ENCODE assay signal across 8 cellular contexts in the genomic region with DNA sequence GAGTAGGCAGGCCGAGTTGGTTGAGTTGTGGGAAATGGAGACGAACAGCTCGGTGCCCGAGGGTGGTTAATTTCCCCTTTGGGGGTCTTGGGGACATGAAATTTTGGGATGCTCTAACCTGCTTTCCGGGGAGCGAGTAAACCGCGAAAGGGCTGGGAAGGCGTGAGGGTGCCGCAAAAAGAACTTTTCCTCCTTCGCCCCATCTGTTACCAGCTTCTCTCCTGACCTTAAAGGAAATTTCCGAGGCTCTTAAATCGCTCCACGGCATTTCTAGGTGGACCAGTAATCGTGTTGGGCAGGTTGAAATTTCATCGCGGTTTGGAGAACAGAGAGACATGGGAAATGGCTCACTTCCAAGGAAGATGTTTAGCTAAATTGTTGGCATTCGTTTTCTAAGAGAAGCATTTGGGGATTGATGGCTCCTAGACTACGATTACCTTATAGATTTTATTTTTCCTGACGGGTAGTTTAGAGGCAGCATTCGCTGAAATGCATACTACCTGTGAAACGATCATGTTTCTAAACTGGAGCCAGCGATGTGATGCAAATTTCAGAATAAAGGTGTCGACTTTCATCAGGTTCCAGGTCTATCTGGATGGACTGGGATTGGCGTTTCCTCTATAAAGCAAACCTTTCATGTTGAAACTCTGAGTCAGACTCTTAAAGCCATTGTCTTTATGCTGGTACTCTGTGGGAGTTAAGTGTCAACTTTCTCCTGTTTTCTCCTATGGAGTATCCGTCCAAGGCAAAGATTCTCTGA. TPM values are rescaled to one million over a fixed set of nuclear protein-coding genes. Genes with fewer than 3 reads are reported as not detected.
DNase-seq lines count a peak whose midpoint lies in the region; ATAC-seq and TF ChIP-seq lines count a peak whose summit lies in the region.

No MANE protein-coding gene starts in this region.

- H3K18ac ChIP-seq in H9 (ENCODE audit: insufficient read length, low read depth, low read length) = peak overlapping the region; percentile 58

- H2BK120ac ChIP-seq in H9 (ENCODE audit: low read depth, low read length, poor library complexity, severe bottlenecking) = no peak overlapping the region

- no CpG with 5 or more reads among the region's 26 CpGs for WGBS in H9 (ENCODE audit: extremely low coverage, insufficient read length, low lambda C conversion rate)
- WGBS in stomach, 5 donors = 1% methylated on average over 26 of the region's 26 CpGs

- no peak overlapping the region for H2AFZ ChIP-seq in H9 (ENCODE audit: low read length)

- H3K14ac ChIP-seq in H9 (ENCODE audit: insufficient read depth, low read length) = peak overlapping the region; percentile 97; the same call in 1 of the 2 replicates

- peaks cover 10% of the 10 kb centered on the region; the same call in 1 of the 2 replicates for H3K79me2 ChIP-seq in H9 (ENCODE audit: insufficient read depth, low read length)

- no peak for DNase-seq in BE2C
- DNase-seq in H9 = peak; percentile 39
- peak; percentile 19 for DNase-seq in NCI-H774 (lab: John Stamatoyannopoulos, UW)
- DNase-seq in breast epithelium (ENCODE audit: low spot score in 2 of 2) = peak in 1 of 2 donors; percentile 55
- peak; percentile 42 for DNase-seq in kidney glomerular epithelial cell (lab: John Stamatoyannopoulos, UW)
- no peak for DNase-seq in stomach

- peaks cover 43 to 47% of the 10 kb centered on the region in 2 experiments for H3K4me1 Mint-ChIP-seq in H9

- H3K9me3 Mint-ChIP-seq in H9 = no peaks in the 10 kb centered on the region; a peak in 1 of 5 replicates

- peak overlapping the region; percentile 92 to 93 for H3K4me3 Mint-ChIP-seq in H9

- TF ChIP-seq POLR2A in breast epithelium (IDR thresholded peaks at IDR 0.05) = peak; percentile 1
- no peak for TF ChIP-seq POLR2A in stomach (IDR thresholded peaks at IDR 0.05)

- no peaks in the 10 kb centered on the region for H3K79me1 ChIP-seq in H9 (ENCODE audit: insufficient read depth, low read depth, low read length, poor library complexity, severe bottlenecking)

- H2BK15ac ChIP-seq in H9 (ENCODE audit: low read depth, low read length) = no peak overlapping the region

- H4K20me1 ChIP-seq in H9 (ENCODE audit: control insufficient read depth, insufficient read depth, insufficient read length) = no peaks in the 10 kb centered on the region

- H3K27me3 Mint-ChIP-seq in H9 (ENCODE audit: low read depth) = no peaks in the 10 kb centered on the region

- no peak for ATAC-seq in GM19324 (IDR thresholded peaks at IDR 0.05; ENCODE audit: low FRiP score, unreplicated experiment)
- no peak for ATAC-seq in GM18858 (IDR thresholded peaks at IDR 0.05; ENCODE audit: unreplicated experiment)

- no peak overlapping the region for H3K4ac ChIP-seq in H9 (ENCODE audit: low read depth, low read length)

- H3K56ac ChIP-seq in H9 (ENCODE audit: insufficient read length, low read depth, low read length) = no peak overlapping the region

- H2AK5ac ChIP-seq in H9 (ENCODE audit: insufficient read length, low read length) = no peak overlapping the region

- no peak; the same call in 1 of the 2 replicates for TF ChIP-seq CTCF in BE2C (IDR thresholded peaks at IDR 0.05; ENCODE audit: low read depth, low read length)
- TF ChIP-seq CTCF in H9 (conservative IDR thresholded peaks at IDR 0.05) = no peak
- peak in 1 of 3 donors; percentile 13 for TF ChIP-seq CTCF in breast epithelium (IDR thresholded peaks at IDR 0.05)
- TF ChIP-seq CTCF in stomach (IDR thresholded peaks at IDR 0.05) = no peak

- H3K9ac ChIP-seq in H9 (ENCODE audit: extremely low read depth, insufficient read length, low read length) = peak overlapping the region; percentile 75

- no peak overlapping the region for H3T11ph ChIP-seq in H9 (ENCODE audit: low read length)

- no peak overlapping the region for H2BK5ac ChIP-seq in H9 (ENCODE audit: insufficient read length, low read length)

- H3K9me3 ChIP-seq in BE2C = no peaks in the 10 kb centered on the region
- H3K9me3 ChIP-seq in H9 (ENCODE audit: control insufficient read depth, low read depth, low read length) = no peaks in the 10 kb centered on the region
- H3K9me3 ChIP-seq in breast epithelium = no peaks in the 10 kb centered on the region
- no peaks in the 10 kb centered on the region for H3K9me3 ChIP-seq in stomach

- H3K4me1 ChIP-seq in BE2C = peaks cover 6% of the 10 kb centered on the region
- peaks cover 15% of the 10 kb centered on the region for H3K4me1 ChIP-seq in H9 (ENCODE audit: insufficient read depth, low read length)
- H3K4me1 ChIP-seq in breast epithelium = peaks cover 0 to 5% of the 10 kb centered on the region in 2 donors
- peaks cover 19 to 54% (median 40%) of the 10 kb centered on the region in 4 donors for H3K4me1 ChIP-seq in stomach

- H3K36me3 ChIP-seq in BE2C (no peaks in the 10 kb centered on the region), breast epithelium (no peaks in the 10 kb centered on the region), stomach (no peaks in the 10 kb centered on the region)

- TF ChIP-seq EP300 in stomach (IDR thresholded peaks at IDR 0.05) = no peak

- H3K27me3 ChIP-seq in BE2C = no peaks in the 10 kb centered on the region
- H3K27me3 ChIP-seq in H9 (ENCODE audit: insufficient read depth, low read length) = no peaks in the 10 kb centered on the region
- no peaks in the 10 kb centered on the region for H3K27me3 ChIP-seq in breast epithelium
- no peaks in the 10 kb centered on the region for H3K27me3 ChIP-seq in stomach

- intact Hi-C loops in breast epithelium (cut with DNase I; ENCODE audit: low total_unique reads) = no loop called here
- intact Hi-C loops in stomach (cut with DNase I; ENCODE audit: low total_unique reads) = no loop called here

- H3K27ac ChIP-seq in H9 (ENCODE audit: insufficient read length, low read depth, low read length) (peak overlapping the region; percentile 39), breast epithelium (peak overlapping the region; percentile 98 to 99), stomach (peak overlapping the region; percentile 97 to 100 (median 99))

- H2BK12ac ChIP-seq in H9 (ENCODE audit: insufficient read length, low read depth, low read length) = no peak overlapping the region

- no peak overlapping the region for H3K23ac ChIP-seq in H9 (ENCODE audit: insufficient read length, low read depth, low read length)

- no peak overlapping the region for H4K91ac ChIP-seq in H9 (ENCODE audit: insufficient read length, low read depth, low read length)

- peak overlapping the region; percentile 89 for H3K4me3 ChIP-seq in BE2C (ENCODE audit: low read depth, low read length)
- H3K4me3 ChIP-seq in breast epithelium = peak overlapping the region; percentile 71 to 96 (median 78)
- peak overlapping the region; percentile 61 to 95 (median 72) for H3K4me3 ChIP-seq in stomach

- no peak overlapping the region for H4K5ac ChIP-seq in H9 (ENCODE audit: insufficient read length, low read depth, low read length)

- H3K27ac Mint-ChIP-seq in H9 = peak overlapping the region; percentile 87 to 94 (median 90); a peak in 6 of 7 replicates

- H3K4me2 ChIP-seq in H9 (ENCODE audit: insufficient read depth, insufficient read length, low read length) = peak overlapping the region; percentile 99

- no peak overlapping the region for H4K8ac ChIP-seq in H9 (replicated peaks; ENCODE audit: insufficient read length, low read depth, low read length)

- no peak overlapping the region for H2BK20ac ChIP-seq in H9 (ENCODE audit: low read depth, low read length, poor library complexity, severe bottlenecking)

- H3K23me2 ChIP-seq in H9 (ENCODE audit: insufficient read length, low read depth, low read length, poor library complexity, severe bottlenecking) = peaks cover 10% of the 10 kb centered on the region

- peaks cover 0 to 1% (median 0%) of the 10 kb centered on the region in 3 experiments; a peak in 2 of 7 replicates for H3K36me3 Mint-ChIP-seq in H9 (ENCODE audit: insufficient read depth in 1 of 3, low read depth in 3 of 3)

RNA-seq across cellular contexts. Expression of gene SIPA1L1, which starts 1.5 kb away (rescaled TPM):
- 31.4 TPM for polyA plus RNA-seq in BE2C (2012; ENCODE audit: insufficient read depth, insufficient read length, low read depth)
- total RNA-seq in H9 (2021) (70.3 and 73.7 TPM in 2 replicates), breast epithelium (10 to 100 TPM; 15.4 to 65.9 (median 39.7) TPM), stomach (100 to 1,000 TPM in 1 of 5 donors, 10 to 100 TPM in 4; 26.6 to 193 (median 70.7) TPM)
- 10 to 100 TPM; 12.2 to 19.2 (median 13.0) TPM for polyA plus RNA-seq in stomach

Comparison
In these comparisons a context has a peak if more than half of its experiments do, and no peak if none do; other contexts are left out.
1. DNase-seq: peak in H9 (single experiment), NCI-H774 (single experiment) and kidney glomerular epithelial cell (single experiment); none in BE2C (single experiment) and stomach (single experiment).
2. H3K27ac ChIP-seq: peak in every context shown above with its lines; median percentile 99 in stomach; 98 in breast epithelium; 39 in H9.
3. Peak in every context shown above with its lines, with median percentiles within 50 percentile points of each other: H3K4me3 ChIP-seq.